ENCODE assay signal across 28 cellular contexts in genomic region chr6:44228836-44229235, GRCh38. TPM values are rescaled to one million over a fixed set of nuclear protein-coding genes. Genes with fewer than 3 reads are reported as not detected.
A peak's percentile ranks its signal among the peaks of the same experiment; 100 is the strongest.
DNase-seq lines count a peak whose midpoint lies in the region; ATAC-seq and TF ChIP-seq lines count a peak whose summit lies in the region.
"Had no signal": no experiment of that assay in that cellular context is flagged by ENCODE, and none has a peak within 500 bp of the region (broad histone marks: within the 10 kb centered on the region; RNA-seq: fewer than 3 reads in every experiment).

No MANE protein-coding gene starts in this region.

- no peak for TF ChIP-seq POLR2A in vagina (IDR thresholded peaks at IDR 0.05)

- H3K4me3 Mint-ChIP-seq in activated naive CD8-positive, alpha-beta T cell treated with anti-CD3 and anti-CD28 coated beads for 36 hours: peak overlapping the region; percentile 10
- H3K4me3 Mint-ChIP-seq in activated naive CD8-positive, alpha-beta T cell treated with anti-CD3 and anti-CD28 coated beads, Interleukin-2, amount 50 U/mL, for 24 hours: no peak overlapping the region
- H3K4me3 Mint-ChIP-seq: activated naive CD4-positive, alpha-beta T cell treated with anti-CD3 and anti-CD28 coated beads for 36 hours; activated T-cell treated with anti-CD3 and anti-CD28 coated beads, Interleukin-2, amount 50 U/mL, for 4 hours; memory B cell had no signal

- no peak for DNase-seq in activated naive CD8-positive, alpha-beta T cell treated with anti-CD3 and anti-CD28 coated beads for 36 hours
- no peak for DNase-seq in activated naive CD8-positive, alpha-beta T cell treated with anti-CD3 and anti-CD28 coated beads, Interleukin-2, amount 50 U/mL, for 24 hours
- DNase-seq in ascending aorta (ENCODE audit: low spot score in 2 of 2) (peak in 1 of 2 donors; percentile 42), vagina (ENCODE audit: extremely low spot score in 2 of 2) (no peak), NCI-H2171 (lab: John Stamatoyannopoulos, UW) (no peak)
- DNase-seq: activated CD4-positive, CD25-positive, alpha-beta regulatory T cell; activated naive CD4-positive, alpha-beta T cell treated with anti-CD3 and anti-CD28 coated beads for 36 hours; activated T-cell treated with anti-CD3 and anti-CD28 coated beads, Interleukin-2, amount 50 U/mL, for 4 hours; cerebellar nuclear complex; DMS53; effector CD4-positive, alpha-beta T cell; GDM1; Kasumi-1; NCI-H187; NCI-H226; NCI-H774; ovary; T-helper 9 cell; thyroid gland had no signal

- H3K27me3 ChIP-seq in ascending aorta (no peaks in the 10 kb centered on the region), muscle layer of duodenum (ENCODE audit: low read depth, low read length) (no peaks in the 10 kb centered on the region), vagina (no peaks in the 10 kb centered on the region)
- H3K27me3 ChIP-seq: ovary, thyroid gland had no signal

- H3K27ac ChIP-seq in ascending aorta (peak overlapping the region; percentile 95 to 99), muscle layer of duodenum (ENCODE audit: low read length) (peak overlapping the region; percentile 31), temporal lobe (ENCODE audit: low read depth, low read length) (peak overlapping the region; percentile 23), vagina (no peak overlapping the region)
- H3K27ac ChIP-seq: ovary, thyroid gland had no signal

- no peak overlapping the region for H3K27ac Mint-ChIP-seq in activated naive CD8-positive, alpha-beta T cell treated with anti-CD3 and anti-CD28 coated beads for 36 hours
- H3K27ac Mint-ChIP-seq in activated naive CD8-positive, alpha-beta T cell treated with anti-CD3 and anti-CD28 coated beads, Interleukin-2, amount 50 U/mL, for 24 hours: no peak overlapping the region
- H3K27ac Mint-ChIP-seq: activated naive CD4-positive, alpha-beta T cell treated with anti-CD3 and anti-CD28 coated beads for 36 hours; memory B cell had no signal

- H3K4me3 ChIP-seq in ascending aorta (no peak overlapping the region), muscle layer of duodenum (ENCODE audit: low read depth in 1 of 2, low read length in 2 of 2) (peak overlapping the region in 1 of 2 donors; percentile 32), vagina (no peak overlapping the region)
- H3K4me3 ChIP-seq: ovary, thyroid gland had no signal

- peaks cover 27% of the 10 kb centered on the region for H3K4me1 Mint-ChIP-seq in activated naive CD8-positive, alpha-beta T cell treated with anti-CD3 and anti-CD28 coated beads for 36 hours
- peaks cover 18% of the 10 kb centered on the region for H3K4me1 Mint-ChIP-seq in activated naive CD8-positive, alpha-beta T cell treated with anti-CD3 and anti-CD28 coated beads, Interleukin-2, amount 50 U/mL, for 24 hours

- H3K9me3 Mint-ChIP-seq in activated naive CD8-positive, alpha-beta T cell treated with anti-CD3 and anti-CD28 coated beads for 36 hours: no peaks in the 10 kb centered on the region
- H3K9me3 Mint-ChIP-seq in activated naive CD8-positive, alpha-beta T cell treated with anti-CD3 and anti-CD28 coated beads, Interleukin-2, amount 50 U/mL, for 24 hours: no peaks in the 10 kb centered on the region
- H3K9me3 Mint-ChIP-seq: activated naive CD4-positive, alpha-beta T cell treated with anti-CD3 and anti-CD28 coated beads for 36 hours; activated T-cell treated with anti-CD3 and anti-CD28 coated beads, Interleukin-2, amount 50 U/mL, for 4 hours; memory B cell had no signal

- peaks cover 42 to 57% of the 10 kb centered on the region in 2 donors for H3K4me1 ChIP-seq in ascending aorta
- peaks cover 18 to 97% of the 10 kb centered on the region in 2 donors for H3K4me1 ChIP-seq in muscle layer of duodenum (ENCODE audit: control insufficient read depth in 1 of 2, insufficient read depth in 2 of 2, low read length in 2 of 2)
- H3K4me1 ChIP-seq in vagina: peaks cover 46% of the 10 kb centered on the region

- ATAC-seq in activated naive CD8-positive, alpha-beta T cell treated with anti-CD3 and anti-CD28 coated beads, Interleukin-2, amount 50 U/mL, for 24 hours: no peak
- ATAC-seq in GM21447 (IDR thresholded peaks at IDR 0.05; ENCODE audit: unreplicated experiment): no peak
- ATAC-seq: activated T-cell treated with anti-CD3 and anti-CD28 coated beads, Interleukin-2, amount 50 U/mL, for 4 hours; naive thymus-derived CD4-positive, alpha-beta T cell had no signal

- peaks cover 54% of the 10 kb centered on the region for H3K36me3 Mint-ChIP-seq in activated naive CD8-positive, alpha-beta T cell treated with anti-CD3 and anti-CD28 coated beads for 36 hours
- peaks cover 44% of the 10 kb centered on the region for H3K36me3 Mint-ChIP-seq in activated naive CD8-positive, alpha-beta T cell treated with anti-CD3 and anti-CD28 coated beads, Interleukin-2, amount 50 U/mL, for 24 hours (ENCODE audit: low read depth)
- H3K36me3 Mint-ChIP-seq: memory B cell; naive thymus-derived CD4-positive, alpha-beta T cell had no signal

- H3K9me3 ChIP-seq in ascending aorta: no peaks in the 10 kb centered on the region
- H3K9me3 ChIP-seq in muscle layer of duodenum (ENCODE audit: control insufficient read depth in 1 of 2, low read length in 2 of 2): no peaks in the 10 kb centered on the region
- no peaks in the 10 kb centered on the region for H3K9me3 ChIP-seq in vagina
- H3K9me3 ChIP-seq: ovary, thyroid gland had no signal

- no peaks in the 10 kb centered on the region for H3K27me3 Mint-ChIP-seq in activated naive CD8-positive, alpha-beta T cell treated with anti-CD3 and anti-CD28 coated beads for 36 hours
- H3K27me3 Mint-ChIP-seq in activated naive CD8-positive, alpha-beta T cell treated with anti-CD3 and anti-CD28 coated beads, Interleukin-2, amount 50 U/mL, for 24 hours: no peaks in the 10 kb centered on the region
- H3K27me3 Mint-ChIP-seq: memory B cell; naive thymus-derived CD4-positive, alpha-beta T cell had no signal

- TF ChIP-seq CTCF in ascending aorta (IDR thresholded peaks at IDR 0.05) (no peak), vagina (IDR thresholded peaks at IDR 0.05) (no peak)

- H3K36me3 ChIP-seq in ascending aorta (peaks cover 38 to 56% of the 10 kb centered on the region in 2 donors), muscle layer of duodenum (ENCODE audit: control insufficient read depth in 1 of 2, insufficient read depth in 2 of 2, low read length in 2 of 2) (peaks cover 7 to 21% of the 10 kb centered on the region in 2 donors), vagina (peaks cover 0 to 8% of the 10 kb centered on the region in 2 donors)
- H3K36me3 ChIP-seq: ovary had no signal

- intact Hi-C loops in ascending aorta (cut with DNase I) (no loop called here), vagina (cut with DNase I) (no loop called here)

RNA-seq across cellular contexts. Expression of gene SLC29A1, which starts 5.4 kb away (rescaled TPM):
- 100 to 1,000 TPM in 1 of 2 experiments, 10 to 100 TPM in 1; 92.5 to 102 TPM for total RNA-seq in activated naive CD8-positive, alpha-beta T cell treated with anti-CD3 and anti-CD28 coated beads for 36 hours
- total RNA-seq in ascending aorta (224 TPM), temporal lobe (5.4 TPM), vagina (51.1 TPM)

RNA-seq across cellular contexts. Expression of gene MYMX, which starts 12.1 kb away (rescaled TPM):
- not detected for total RNA-seq in activated naive CD8-positive, alpha-beta T cell treated with anti-CD3 and anti-CD28 coated beads for 36 hours
- total RNA-seq in ascending aorta: 13.9 TPM
- not detected for total RNA-seq in temporal lobe
- not detected for total RNA-seq in vagina
- total RNA-seq: A172; activated CD8-positive, alpha-beta memory T cell treated with anti-CD3 and anti-CD28 coated beads for 36 hours; activated naive CD4-positive, alpha-beta T cell treated with anti-CD3 and anti-CD28 coated beads for 36 hours; activated T-cell treated with anti-CD3 and anti-CD28 coated beads, Interleukin-2, amount 50 U/mL, for 4 hours; astrocyte; kidney epithelial cell; naive thymus-derived CD4-positive, alpha-beta T cell; thyroid gland had no signal

RNA-seq across cellular contexts. Expression of gene HSP90AB1, which starts 18.1 kb away (rescaled TPM):
- total RNA-seq in activated naive CD8-positive, alpha-beta T cell treated with anti-CD3 and anti-CD28 coated beads for 36 hours: 1,000 to 10,000 TPM; 2,498 to 2,524 TPM
- total RNA-seq in ascending aorta (354 TPM), temporal lobe (440 TPM), vagina (463 TPM)

RNA-seq across cellular contexts. Expression of gene SLC35B2, which starts 28.5 kb away (rescaled TPM):
- 10 to 100 TPM; 22.8 to 24.9 TPM for total RNA-seq in activated naive CD8-positive, alpha-beta T cell treated with anti-CD3 and anti-CD28 coated beads for 36 hours
- 9.9 TPM for total RNA-seq in ascending aorta
- 23.8 TPM for total RNA-seq in temporal lobe
- total RNA-seq in vagina: 19.6 TPM

RNA-seq across cellular contexts. Expression of gene NFKBIE, which starts 36.5 kb away (rescaled TPM):
- 10 to 100 TPM; 22.7 to 24.8 TPM for total RNA-seq in activated naive CD8-positive, alpha-beta T cell treated with anti-CD3 and anti-CD28 coated beads for 36 hours
- 1.9 TPM for total RNA-seq in ascending aorta
- total RNA-seq in temporal lobe: 8.1 TPM
- total RNA-seq in vagina: 17.2 TPM

Comparison
In these comparisons a context has a peak if more than half of its experiments do, and no peak if none do; other contexts are left out.
1. RNA of gene MYMX, which starts 12.1 kb away (total RNA-seq): 13.9 TPM in ascending aorta (single experiment); not detected in activated naive CD8-positive, alpha-beta T cell treated with anti-CD3 and anti-CD28 coated beads for 36 hours, not detected in temporal lobe (single experiment) and not detected in vagina (single experiment); every median in the first group is over 10 times any median in the second.